Comparison of ENCODE assay signal across 29 cellular contexts in genomic region chr6:46629698-46630097, GRCh38. TPM values are rescaled to one million over a fixed set of nuclear protein-coding genes. Genes with fewer than 3 reads are reported as not detected.
"Had no signal": no experiment of that assay in that cellular context is flagged by ENCODE, and none has a peak within 500 bp of the region (broad histone marks: within the 10 kb centered on the region; RNA-seq: fewer than 3 reads in every experiment).

No MANE protein-coding gene starts in this region.

- H3K27me3 ChIP-seq: brain microvascular endothelial cell, esophagus muscularis mucosa, gastroesophageal sphincter, heart right ventricle had no signal

- H3K27me3 Mint-ChIP-seq: central memory CD8-positive, alpha-beta T cell had no signal

- H3K9me3 Mint-ChIP-seq: activated CD4-positive, alpha-beta memory T cell treated with anti-CD3 and anti-CD28 coated beads for 36 hours; activated CD4-positive, alpha-beta T cell treated with anti-CD3 and anti-CD28 coated beads, Interleukin-2, amount 10 ng/mL, durations not matched to agents 24 days and 14 days; activated T-cell treated with anti-CD3 and anti-CD28 coated beads, Interleukin-2, amount 50 U/mL, for 4 hours; activated T-helper 17 cell treated with anti-CD3 and anti-CD28 coated beads, Interleukin-2, amount 50 U/mL, for 72 hours; central memory CD8-positive, alpha-beta T cell; effector memory CD8-positive, alpha-beta T cell had no signal

- DNase-seq: activated CD4-positive, alpha-beta memory T cell treated with anti-CD3 and anti-CD28 coated beads for 36 hours; activated CD4-positive, alpha-beta T cell treated with anti-CD3 and anti-CD28 coated beads for 36 hours; activated CD4-positive, alpha-beta T cell treated with anti-CD3 and anti-CD28 coated beads, Interleukin-2, amount 10 ng/mL, durations not matched to agents 24 days and 14 days; activated CD4-positive, CD25-positive, alpha-beta regulatory T cell; activated CD4-positive, CD25-positive, alpha-beta regulatory T cell treated with anti-CD3 and anti-CD28 coated beads, Interleukin-2, amount 50 U/mL, for 72 hours; activated CD8-positive, alpha-beta T cell treated with anti-CD3 and anti-CD28 coated beads, Interleukin-2, amount 10 ng/mL, durations not matched to agents 7 days and 5 days; activated effector memory CD4-positive, alpha-beta T cell treated with Interleukin-2 at 50 U/mL for 16 hours; activated gamma-delta T cell treated with Interleukin-2 at 50 U/mL for 16 hours; activated naive CD4-positive, alpha-beta T cell treated with anti-CD3 and anti-CD28 coated beads, Interleukin-2, amount 50 U/mL, for 16 hours; activated naive CD4-positive, alpha-beta T cell treated with Interleukin-2 at 50 U/mL for 16 hours; activated T-cell treated with anti-CD3 and anti-CD28 coated beads, Interleukin-2, amount 50 U/mL, for 4 hours; amniotic stem cell; brain microvascular endothelial cell; cortex of kidney; dermis blood vessel endothelial cell; effector CD4-positive, alpha-beta T cell; effector memory CD8-positive, alpha-beta T cell; erythroblast; heart right ventricle; T-helper 2 cell had no signal

- H3K27ac ChIP-seq: brain microvascular endothelial cell, esophagus muscularis mucosa had no signal

- H3K4me1 Mint-ChIP-seq: activated T-helper 17 cell treated with anti-CD3 and anti-CD28 coated beads, Interleukin-2, amount 50 U/mL, for 72 hours had no signal

- FAIRE-seq: astrocyte, bronchial epithelial cell, colon had no signal

- H3K27ac Mint-ChIP-seq: activated CD4-positive, alpha-beta memory T cell treated with anti-CD3 and anti-CD28 coated beads for 36 hours; activated CD4-positive, alpha-beta T cell treated with anti-CD3 and anti-CD28 coated beads for 36 hours; activated CD4-positive, alpha-beta T cell treated with anti-CD3 and anti-CD28 coated beads, Interleukin-2, amount 10 ng/mL, durations not matched to agents 24 days and 14 days; activated CD8-positive, alpha-beta T cell treated with anti-CD3 and anti-CD28 coated beads, Interleukin-2, amount 10 ng/mL, durations not matched to agents 7 days and 5 days; activated naive CD8-positive, alpha-beta T cell; activated T-helper 17 cell treated with anti-CD3 and anti-CD28 coated beads, Interleukin-2, amount 50 U/mL, for 72 hours; effector memory CD8-positive, alpha-beta T cell had no signal

- H3K9me3 ChIP-seq: esophagus muscularis mucosa, gastroesophageal sphincter, heart right ventricle had no signal

- H3K4me3 Mint-ChIP-seq: activated CD4-positive, alpha-beta memory T cell treated with anti-CD3 and anti-CD28 coated beads for 36 hours; activated CD4-positive, alpha-beta T cell treated with anti-CD3 and anti-CD28 coated beads for 36 hours; activated CD4-positive, alpha-beta T cell treated with anti-CD3 and anti-CD28 coated beads, Interleukin-2, amount 10 ng/mL, durations not matched to agents 24 days and 14 days; activated CD8-positive, alpha-beta T cell treated with anti-CD3 and anti-CD28 coated beads, Interleukin-2, amount 10 ng/mL, durations not matched to agents 7 days and 5 days; activated naive CD8-positive, alpha-beta T cell; activated T-cell treated with anti-CD3 and anti-CD28 coated beads, Interleukin-2, amount 50 U/mL, for 4 hours; activated T-helper 17 cell treated with anti-CD3 and anti-CD28 coated beads, Interleukin-2, amount 50 U/mL, for 72 hours; central memory CD8-positive, alpha-beta T cell; effector memory CD8-positive, alpha-beta T cell had no signal

- H3K36me3 Mint-ChIP-seq: activated CD4-positive, alpha-beta memory T cell treated with anti-CD3 and anti-CD28 coated beads for 36 hours; activated naive CD8-positive, alpha-beta T cell had no signal

- ATAC-seq: activated CD4-positive, alpha-beta T cell treated with anti-CD3 and anti-CD28 coated beads for 36 hours; activated CD8-positive, alpha-beta T cell treated with anti-CD3 and anti-CD28 coated beads, Interleukin-2, amount 10 ng/mL, durations not matched to agents 7 days and 5 days; activated T-cell treated with anti-CD3 and anti-CD28 coated beads, Interleukin-2, amount 50 U/mL, for 4 hours; activated T-helper 17 cell treated with anti-CD3 and anti-CD28 coated beads, Interleukin-2, amount 50 U/mL, for 72 hours; effector memory CD8-positive, alpha-beta T cell; gastroesophageal sphincter had no signal

- H3K4me3 ChIP-seq: esophagus muscularis mucosa, gastroesophageal sphincter, heart right ventricle had no signal

- H3K36me3 ChIP-seq: brain microvascular endothelial cell, esophagus muscularis mucosa, gastroesophageal sphincter, heart right ventricle had no signal

RNA-seq across cellular contexts. Expression of gene CYP39A1, which starts 22.9 kb away (rescaled TPM):
- total RNA-seq: activated CD4-positive, alpha-beta memory T cell treated with anti-CD3 and anti-CD28 coated beads for 36 hours; activated CD4-positive, alpha-beta T cell treated with anti-CD3 and anti-CD28 coated beads for 36 hours; activated CD4-positive, alpha-beta T cell treated with anti-CD3 and anti-CD28 coated beads, Interleukin-2, amount 10 ng/mL, durations not matched to agents 24 days and 14 days; activated CD8-positive, alpha-beta T cell treated with anti-CD3 and anti-CD28 coated beads, Interleukin-2, amount 10 ng/mL, durations not matched to agents 7 days and 5 days; activated T-cell treated with anti-CD3 and anti-CD28 coated beads, Interleukin-2, amount 50 U/mL, for 4 hours; activated T-helper 17 cell treated with anti-CD3 and anti-CD28 coated beads, Interleukin-2, amount 50 U/mL, for 72 hours; T-helper 1 cell treated with Interleukin-12 subunit alpha and Interleukin-12 subunit beta and Interleukin-4 antibody, amounts not matched to agents 30 ng/mL and 1 ng/mL, for 36 hours had no signal

RNA-seq across cellular contexts. Expression of gene SLC25A27, which starts 23.1 kb away (rescaled TPM):
- total RNA-seq: activated CD8-positive, alpha-beta T cell treated with anti-CD3 and anti-CD28 coated beads, Interleukin-2, amount 10 ng/mL, durations not matched to agents 7 days and 5 days; T-helper 1 cell treated with Interleukin-12 subunit alpha and Interleukin-12 subunit beta and Interleukin-4 antibody, amounts not matched to agents 30 ng/mL and 1 ng/mL, for 36 hours had no signal

RNA-seq across cellular contexts. Expression of gene TDRD6, which starts 58.0 kb away (rescaled TPM):
- total RNA-seq: activated CD4-positive, alpha-beta memory T cell treated with anti-CD3 and anti-CD28 coated beads for 36 hours; activated CD4-positive, alpha-beta T cell treated with anti-CD3 and anti-CD28 coated beads for 36 hours; activated CD4-positive, alpha-beta T cell treated with anti-CD3 and anti-CD28 coated beads, Interleukin-2, amount 10 ng/mL, durations not matched to agents 24 days and 14 days; activated CD8-positive, alpha-beta T cell treated with anti-CD3 and anti-CD28 coated beads, Interleukin-2, amount 10 ng/mL, durations not matched to agents 7 days and 5 days; activated T-cell treated with anti-CD3 and anti-CD28 coated beads, Interleukin-2, amount 50 U/mL, for 4 hours; activated T-helper 17 cell treated with anti-CD3 and anti-CD28 coated beads, Interleukin-2, amount 50 U/mL, for 72 hours; T-helper 1 cell treated with Interleukin-12 subunit alpha and Interleukin-12 subunit beta and Interleukin-4 antibody, amounts not matched to agents 30 ng/mL and 1 ng/mL, for 36 hours had no signal
